Comparison of ENCODE assay signal across 15 cellular contexts in genomic region chr17:63819585-63820537, GRCh38. TPM values are rescaled to one million over a fixed set of nuclear protein-coding genes. Genes with fewer than 3 reads are reported as not detected.
DNase-seq lines count a peak whose midpoint lies in the region; ATAC-seq and TF ChIP-seq lines count a peak whose summit lies in the region.
"Had no signal": no experiment of that assay in that cellular context is flagged by ENCODE, and none has a peak within 500 bp of the region (broad histone marks: within the 10 kb centered on the region; RNA-seq: fewer than 3 reads in every experiment).

No MANE protein-coding gene starts in this region.

- H3K36me3 Mint-ChIP-seq in activated CD4-positive, alpha-beta T cell treated with anti-CD3 and anti-CD28 coated beads for 36 hours (ENCODE audit: low read depth): peaks cover 75% of the 10 kb centered on the region
- H3K36me3 Mint-ChIP-seq in T-helper 17 cell (ENCODE audit: low read depth): peaks cover 22% of the 10 kb centered on the region
- H3K36me3 Mint-ChIP-seq in endodermal cell (ENCODE audit: low read depth): peaks cover 93% of the 10 kb centered on the region

- H3K27ac ChIP-seq in endodermal cell (ENCODE audit: low read depth, low read length): no peak overlapping the region
- H3K27ac ChIP-seq: neural progenitor cell had no signal

- H3K4me3 Mint-ChIP-seq in activated CD4-positive, alpha-beta T cell treated with anti-CD3 and anti-CD28 coated beads for 36 hours: no peak overlapping the region
- peak overlapping the region; percentile 79 for H3K4me3 Mint-ChIP-seq in T-helper 17 cell
- H3K4me3 Mint-ChIP-seq in endodermal cell: no peak overlapping the region
- H3K4me3 Mint-ChIP-seq: neural progenitor cell had no signal

- TF ChIP-seq CTCF in endodermal cell (conservative IDR thresholded peaks at IDR 0.05): no peak

- no peaks in the 10 kb centered on the region for H3K4me1 ChIP-seq in endodermal cell (ENCODE audit: control insufficient read depth, insufficient read depth, low read length)
- no peaks in the 10 kb centered on the region for H3K4me1 ChIP-seq in HAP-1
- H3K4me1 ChIP-seq: neural progenitor cell had no signal

- DNase-seq in activated CD4-positive, alpha-beta T cell treated with anti-CD3 and anti-CD28 coated beads for 36 hours: peak; percentile 38
- DNase-seq in activated CD4-positive, alpha-beta T cell treated with anti-CD3 and anti-CD28 coated beads for 48 hours: no peak
- DNase-seq in T-helper 17 cell (no peak), endodermal cell (peak; percentile 53), sciatic nerve (ENCODE audit: low spot score) (no peak), COLO829 (ENCODE audit: low spot score) (no peak), HAP-1 (ENCODE audit: low spot score in 2 of 2) (no peak), Ammon's horn (ENCODE audit: low spot score) (no peak)
- DNase-seq: 8988T; activated CD8-positive, alpha-beta memory T cell treated with anti-CD3 and anti-CD28 coated beads for 24 hours; EL; NCI-H1105; NCI-H69; stimulated activated CD4-positive, alpha-beta T cell treated with anti-CD3 and anti-CD28 coated beads, Interleukin-15, amount 100 ng/mL, for 24 hours had no signal

- H3K36me3 ChIP-seq in endodermal cell (ENCODE audit: control insufficient read depth, insufficient read depth, low read length): peaks cover 97% of the 10 kb centered on the region
- H3K36me3 ChIP-seq in HAP-1 (replicated peaks): peaks cover 99% of the 10 kb centered on the region

- intact Hi-C loops in activated CD4-positive, alpha-beta T cell treated with anti-CD3 and anti-CD28 coated beads for 36 hours (cut with DNase I, micrococcal nuclease): loop anchor here in 1 of 2 experiments (10.0 kb wide), 1 partner anchor 195 kb away; the partner anchor contains the start of gene MAP3K3
- intact Hi-C loops in sciatic nerve (cut with DNase I): no loop called here

- POLR2A ChIA-PET in activated CD4-positive, alpha-beta T cell treated with anti-CD3 and anti-CD28 coated beads for 36 hours (lab: Charles Lee): no interaction called here

- in situ Hi-C loops in HAP-1 (cut with MboI; ENCODE audit: low sequenced_read_pairs): loop anchor here (25.0 kb wide), 1 partner anchor 692 kb away; the partner anchor contains the start of genes CEP95 and DDX5

- no peaks in the 10 kb centered on the region for H3K27me3 Mint-ChIP-seq in activated CD4-positive, alpha-beta T cell treated with anti-CD3 and anti-CD28 coated beads for 36 hours
- H3K27me3 Mint-ChIP-seq in T-helper 17 cell (no peaks in the 10 kb centered on the region), endodermal cell (ENCODE audit: insufficient read depth) (no peaks in the 10 kb centered on the region)

- H3K4me3 ChIP-seq in endodermal cell (ENCODE audit: low read length) (no peak overlapping the region), HAP-1 (no peak overlapping the region)
- H3K4me3 ChIP-seq: neural progenitor cell had no signal

- H3K27me3 ChIP-seq in endodermal cell (ENCODE audit: control insufficient read depth, insufficient read depth, low read length, poor library complexity, severe bottlenecking) (no peaks in the 10 kb centered on the region), HAP-1 (ENCODE audit: low read depth) (no peaks in the 10 kb centered on the region)
- H3K27me3 ChIP-seq: neural progenitor cell had no signal

- no peak overlapping the region for H3K9ac ChIP-seq in endodermal cell (ENCODE audit: extremely low read depth, low read length, poor library complexity, severe bottlenecking)
- H3K9ac ChIP-seq: neural progenitor cell had no signal

- H3K9me3 ChIP-seq in T-helper 17 cell (ENCODE audit: control insufficient read depth, low read length, poor library complexity, severe bottlenecking) (no peaks in the 10 kb centered on the region), endodermal cell (ENCODE audit: control insufficient read depth, low read length) (no peaks in the 10 kb centered on the region), HAP-1 (no peaks in the 10 kb centered on the region)

- H3K27ac Mint-ChIP-seq in activated CD4-positive, alpha-beta T cell treated with anti-CD3 and anti-CD28 coated beads for 36 hours: peak overlapping the region; percentile 63
- peak overlapping the region; percentile 82 for H3K27ac Mint-ChIP-seq in T-helper 17 cell
- peak overlapping the region; percentile 52 for H3K27ac Mint-ChIP-seq in endodermal cell
- H3K27ac Mint-ChIP-seq: neural progenitor cell had no signal

- 94 to 95% methylated on average over 16 to 21 of the region's 21 CpGs for WGBS in endodermal cell (ENCODE audit: insufficient coverage in 1 of 2, insufficient read length in 1 of 2), 2 experiments

- peaks cover 19% of the 10 kb centered on the region for H3K4me1 Mint-ChIP-seq in activated CD4-positive, alpha-beta T cell treated with anti-CD3 and anti-CD28 coated beads for 36 hours
- H3K4me1 Mint-ChIP-seq in T-helper 17 cell: peaks cover 29% of the 10 kb centered on the region
- no peaks in the 10 kb centered on the region for H3K4me1 Mint-ChIP-seq in endodermal cell
- H3K4me1 Mint-ChIP-seq: neural progenitor cell had no signal

- CTCF ChIA-PET in activated CD4-positive, alpha-beta T cell treated with anti-CD3 and anti-CD28 coated beads for 36 hours (lab: Charles Lee): interaction anchor here (0.8 to 1.1 kb wide), 2 partner anchors 15 kb away, joined by 3 to 4 read pairs; no protein-coding TSS in a partner anchor

- H3K9me3 Mint-ChIP-seq in activated CD4-positive, alpha-beta T cell treated with anti-CD3 and anti-CD28 coated beads for 36 hours (ENCODE audit: low read depth): no peaks in the 10 kb centered on the region
- no peaks in the 10 kb centered on the region for H3K9me3 Mint-ChIP-seq in endodermal cell
- H3K9me3 Mint-ChIP-seq: neural progenitor cell had no signal

- no peak for ATAC-seq in activated CD4-positive, alpha-beta T cell treated with anti-CD3 and anti-CD28 coated beads for 36 hours
- ATAC-seq in T-helper 17 cell: peak; percentile 41
- peak; percentile 26 for ATAC-seq in sciatic nerve

RNA-seq across cellular contexts. Expression of gene PSMC5, which starts 7.4 kb away (rescaled TPM):
- 100 to 1,000 TPM in 1 of 2 experiments, 10 to 100 TPM in 1; 98.2 to 160 TPM for total RNA-seq in activated CD4-positive, alpha-beta T cell treated with anti-CD3 and anti-CD28 coated beads for 36 hours
- total RNA-seq in T-helper 17 cell: 10 to 100 TPM; 83.5 to 92.2 TPM
- total RNA-seq in endodermal cell: 100 to 1,000 TPM; 137 TPM
- polyA plus RNA-seq in endodermal cell (2013, experiment 1 of 2): 119 TPM
- polyA plus RNA-seq in endodermal cell (2013, experiment 2 of 2): 111 TPM
- 77.1 TPM for total RNA-seq in sciatic nerve

RNA-seq across cellular contexts. Expression of gene FTSJ3, which starts 7.6 kb away (rescaled TPM):
- total RNA-seq in activated CD4-positive, alpha-beta T cell treated with anti-CD3 and anti-CD28 coated beads for 36 hours: 10 to 100 TPM; 52.1 to 61.2 TPM
- 10 to 100 TPM; 44.2 to 54.3 TPM for total RNA-seq in T-helper 17 cell
- 10 to 100 TPM; 58.5 to 72.3 TPM for total RNA-seq in endodermal cell
- polyA plus RNA-seq in endodermal cell (2013, experiment 1 of 2): 34.3 TPM
- 28.1 TPM for polyA plus RNA-seq in endodermal cell (2013, experiment 2 of 2)
- total RNA-seq in sciatic nerve: 41.9 TPM

RNA-seq across cellular contexts. Expression of gene SMARCD2, which starts 22.6 kb away (rescaled TPM):
- total RNA-seq in activated CD4-positive, alpha-beta T cell treated with anti-CD3 and anti-CD28 coated beads for 36 hours: 100 to 1,000 TPM in 1 of 2 experiments, 10 to 100 TPM in 1; 100.0 to 101 TPM
- total RNA-seq in T-helper 17 cell: 100 to 1,000 TPM in 1 of 2 donors, 10 to 100 TPM in 1; 95.3 to 106 TPM
- total RNA-seq in endodermal cell: 10 to 100 TPM; 68.8 to 82.1 TPM
- polyA plus RNA-seq in endodermal cell (2013, experiment 1 of 2): 43.3 TPM
- 43.8 TPM for polyA plus RNA-seq in endodermal cell (2013, experiment 2 of 2)
- 50.4 TPM for total RNA-seq in sciatic nerve

RNA-seq across cellular contexts. Expression of gene DDX42, which starts 45.9 kb away (rescaled TPM):
- total RNA-seq in activated CD4-positive, alpha-beta T cell treated with anti-CD3 and anti-CD28 coated beads for 36 hours: 100 to 1,000 TPM; 109 to 173 TPM
- total RNA-seq in T-helper 17 cell: 10 to 100 TPM; 81.6 to 93.6 TPM
- total RNA-seq in endodermal cell: 100 to 1,000 TPM; 154 to 171 TPM
- polyA plus RNA-seq in endodermal cell (2013, experiment 1 of 2): 105 TPM
- polyA plus RNA-seq in endodermal cell (2013, experiment 2 of 2): 90.8 TPM
- total RNA-seq in sciatic nerve: 139 TPM

RNA-seq across cellular contexts. Expression of gene CCDC47, which starts 46.5 kb away (rescaled TPM):
- 10 to 100 TPM; 76.9 to 82.3 TPM for total RNA-seq in activated CD4-positive, alpha-beta T cell treated with anti-CD3 and anti-CD28 coated beads for 36 hours
- total RNA-seq in T-helper 17 cell: 10 to 100 TPM; 32.6 to 33.5 TPM
- total RNA-seq in endodermal cell: 10 to 100 TPM; 57.3 to 65.7 TPM
- 63.2 TPM for polyA plus RNA-seq in endodermal cell (2013, experiment 1 of 2)
- 55.8 TPM for polyA plus RNA-seq in endodermal cell (2013, experiment 2 of 2)
- 74.0 TPM for total RNA-seq in sciatic nerve

Comparison
In these comparisons a context has a peak if more than half of its experiments do, and no peak if none do; other contexts are left out.
1. DNase-seq: peak in activated CD4-positive, alpha-beta T cell treated with anti-CD3 and anti-CD28 coated beads for 36 hours (single experiment) and endodermal cell (single experiment); none in activated CD4-positive, alpha-beta T cell treated with anti-CD3 and anti-CD28 coated beads for 48 hours (single experiment), T-helper 17 cell (0 of 3), sciatic nerve (single experiment), COLO829 (single experiment), HAP-1 (0 of 2) and Ammon's horn (single experiment).
2. Peak in every context shown above with its lines, with median percentiles within 50 percentile points of each other: H3K27ac Mint-ChIP-seq.